In genomic region chr2:163737563-163737962, GRCh38 we compare ENCODE assay signal across 25 cellular contexts. TPM values are rescaled to one million over a fixed set of nuclear protein-coding genes. Genes with fewer than 3 reads are reported as not detected.
DNase-seq lines count a peak whose midpoint lies in the region; FAIRE-seq and TF ChIP-seq lines count a peak whose summit lies in the region.
"Had no signal": no experiment of that assay in that cellular context is flagged by ENCODE, and none has a peak within 500 bp of the region (broad histone marks: within the 10 kb centered on the region; RNA-seq: fewer than 3 reads in every experiment).

No MANE protein-coding gene starts in this region.

- peak overlapping the region; percentile 92 for H3K4me3 ChIP-seq in HUES64 (ENCODE audit: low read length)
- peak overlapping the region in 3 of 4 experiments; percentile 73 to 99 (median 87); a peak in 3 of 8 replicates for H3K4me3 ChIP-seq in H1 (ENCODE audit: extremely low read depth in 1 of 4, insufficient read depth in 2 of 4, low read depth in 3 of 4, low read length in 4 of 4)
- peak overlapping the region in 13 of 59 donors; percentile 60 to 88 (median 81) for H3K4me3 ChIP-seq in dorsolateral prefrontal cortex
- H3K4me3 ChIP-seq: BLaER1, GM12878 had no signal

- H3K27ac Mint-ChIP-seq in Calu3 (ENCODE audit: unreplicated experiment): no peak overlapping the region
- peak overlapping the region; percentile 86 to 92 (median 88) for H3K27ac Mint-ChIP-seq in nephron
- H3K27ac Mint-ChIP-seq: activated CD4-positive, alpha-beta T cell treated with anti-CD3 and anti-CD28 coated beads, Interleukin-2, amount 10 ng/mL, durations not matched to agents 7 days and 5 days; activated T-cell treated with anti-CD3 and anti-CD28 coated beads, Interleukin-2, amount 50 U/mL, for 72 hours; HFFc6; naive thymus-derived CD4-positive, alpha-beta T cell; T-helper 2 cell treated with Interferon-gamma antibody and Interleukin-4, amounts not matched to agents 5 μg/mL and 100 μg/mL, for 36 hours had no signal

- no peak overlapping the region for H3K18ac ChIP-seq in H1 (ENCODE audit: extremely low read depth, low read length)

- H4K5ac ChIP-seq in H1 (ENCODE audit: insufficient read length, low read depth, low read length): no peak overlapping the region

- H3K27me3 ChIP-seq in HUES64 (ENCODE audit: insufficient read depth, low read length) (no peaks in the 10 kb centered on the region), H1 (replicated peaks in 1 of 4; ENCODE audit: control insufficient read depth in 3 of 4, extremely low read depth in 1 of 4, insufficient read depth in 3 of 4, low read length in 3 of 4) (no peaks in the 10 kb centered on the region), dorsolateral prefrontal cortex (peaks cover 0 to 5% (median 0%) of the 10 kb centered on the region in 45 donors)
- H3K27me3 ChIP-seq: BLaER1, testis had no signal

- BruUV-seq in Calu3 (replicated peaks; lab: Mats Ljungman, UMichigan): no TSS peak

- H3K4me3 Mint-ChIP-seq in Calu3 (ENCODE audit: low read depth, unreplicated experiment) (peak overlapping the region; percentile 87), nephron (peak overlapping the region; percentile 84 to 86 (median 86))
- H3K4me3 Mint-ChIP-seq: activated CD4-positive, alpha-beta T cell treated with anti-CD3 and anti-CD28 coated beads, Interleukin-2, amount 10 ng/mL, durations not matched to agents 7 days and 5 days; activated T-cell treated with anti-CD3 and anti-CD28 coated beads, Interleukin-2, amount 50 U/mL, for 72 hours; naive thymus-derived CD4-positive, alpha-beta T cell; T-helper 2 cell treated with Interferon-gamma antibody and Interleukin-4, amounts not matched to agents 5 μg/mL and 100 μg/mL, for 36 hours had no signal

- no peak overlapping the region for H3K23ac ChIP-seq in H1 (ENCODE audit: insufficient read length)

- H3K4me2 ChIP-seq in H1 (ENCODE audit: insufficient read depth in 1 of 2, low read depth in 2 of 2, low read length in 2 of 2): peak overlapping the region; percentile 87 to 95
- H3K4me2 ChIP-seq: BLaER1 had no signal

- no peak overlapping the region; the same call in 1 of the 2 replicates for H3K9ac ChIP-seq in HUES64 (ENCODE audit: low read depth, low read length)
- H3K9ac ChIP-seq in H1 (replicated peaks in 1 of 4; ENCODE audit: extremely low read depth in 1 of 4, low read depth in 3 of 4, low read length in 3 of 4): no peak overlapping the region
- H3K9ac ChIP-seq: BLaER1 had no signal

- peak overlapping the region; percentile 94; the same call in 1 of the 2 replicates for H2AFZ ChIP-seq in H1 (ENCODE audit: low read length)

- intact Hi-C loops in Calu3 (cut with micrococcal nuclease; ENCODE audit: unreplicated experiment): loop anchor here (10.0 kb wide), 2 partner anchors 133 to 543 kb away; no protein-coding TSS in a partner anchor
- intact Hi-C loops in dorsolateral prefrontal cortex (cut with DNase I): loop anchor here (5.0 to 10.0 kb wide), 6 partner anchors 125 to 390 kb away; no protein-coding TSS in a partner anchor

- H2BK120ac ChIP-seq in H1 (replicated peaks; ENCODE audit: low read depth, low read length): no peak overlapping the region

- peaks cover 0 to 1% of the 10 kb centered on the region in 2 experiments for H4K20me1 ChIP-seq in H1 (replicated peaks in 1 of 2; ENCODE audit: control insufficient read depth in 1 of 2, insufficient read depth in 2 of 2, low read length in 2 of 2)
- H4K20me1 ChIP-seq: BLaER1 had no signal

- H2BK20ac ChIP-seq in H1 (ENCODE audit: low read length): no peak overlapping the region

- CTCF ChIA-PET in Calu3 (lab: Charles Lee): interaction anchor here (0.5 to 0.7 kb wide), 2 partner anchors 14 to 275 kb away, joined by 3 to 7 read pairs; no protein-coding TSS in a partner anchor
- CTCF ChIA-PET in H1 (lab: Charles Lee; ENCODE audit: partially characterized antibody): interaction anchor here (0.6 to 1.2 kb wide), 4 partner anchors 9 to 323 kb away, joined by 3 to 5 read pairs (median 4); no protein-coding TSS in a partner anchor

- peaks cover 7% of the 10 kb centered on the region for H3K23me2 ChIP-seq in H1 (ENCODE audit: low read depth, low read length)

- no peaks in the 10 kb centered on the region for H3K79me1 ChIP-seq in H1 (ENCODE audit: low read depth, low read length)

- H4K8ac ChIP-seq in H1 (ENCODE audit: extremely low read depth, insufficient read depth, low read length): no peak overlapping the region

- no peak for TF ChIP-seq POLR2A in H1 (IDR thresholded peaks at IDR 0.05; ENCODE audit: control extremely low read depth in 1 of 2, low read depth in 2 of 2, low read length in 2 of 2)

- no peak overlapping the region for H3K56ac ChIP-seq in H1 (replicated peaks; ENCODE audit: insufficient read length, low read depth, low read length)

- no peak for TF ChIP-seq EP300 in H1 (IDR thresholded peaks at IDR 0.05; ENCODE audit: borderline replicate concordance in 1 of 2, low read depth in 2 of 2, low read length in 2 of 2)

- no peak overlapping the region for H2BK5ac ChIP-seq in H1 (ENCODE audit: low read depth, low read length)

- DNase-seq in Calu3: no peak
- DNase-seq in H1 (ENCODE audit: low read depth in 1 of 2, low spot score in 2 of 2): no peak
- no peak for DNase-seq in dorsolateral prefrontal cortex
- no peak for DNase-seq in NCI-H2196 treated with DMSO at 0.1 percent for 48 hours (lab: John Stamatoyannopoulos, UW; ENCODE audit: unreplicated experiment)
- DNase-seq in NCI-H1092 (lab: John Stamatoyannopoulos, UW): no peak
- no peak for DNase-seq in activated T-cell treated with anti-CD3 and anti-CD28 coated beads, Interleukin-2, amount 50 U/mL, for 1 hour
- DNase-seq: activated CD4-positive, alpha-beta T cell treated with anti-CD3 and anti-CD28 coated beads, Interleukin-2, amount 10 ng/mL, durations not matched to agents 7 days and 5 days; activated naive CD4-positive, alpha-beta T cell treated with Interleukin-2 at 50 U/mL for 16 hours; activated T-cell treated with anti-CD3 and anti-CD28 coated beads, Interleukin-2, amount 50 U/mL, for 72 hours; Caco-2; cortex of kidney; DND-41; HFFc6; KG1; naive thymus-derived CD4-positive, alpha-beta T cell; NCI-H146; stimulated activated naive CD4-positive, alpha-beta T cell treated with Interleukin-2 at 50 U/mL for 16 hours had no signal

- WGBS in HUES64: 64% methylated on average over 2 of the region's 2 CpGs
- WGBS in H1 (ENCODE audit: extremely low coverage in 1 of 2, insufficient coverage in 1 of 2, insufficient read length in 1 of 2, insufficient replicate concordance in 2 of 2, low coverage in 1 of 2, low lambda C conversion rate in 2 of 2, missing lambda C conversion rate in 1 of 2), 2 experiments: 61% methylated on average over 2 of the region's 2 CpGs; no CpG with 5 or more reads in 1 of the 2 experiments

- H3K27ac ChIP-seq in HUES64 (ENCODE audit: low read depth, low read length) (no peak overlapping the region), H1 (ENCODE audit: low read depth, low read length) (no peak overlapping the region), dorsolateral prefrontal cortex (peak overlapping the region in 28 of 59 donors; percentile 30 to 94 (median 90))
- H3K27ac ChIP-seq: BLaER1, VCaP had no signal

- no peak overlapping the region for H3K14ac ChIP-seq in H1 (ENCODE audit: insufficient read length)

- POLR2A ChIA-PET in H1 (lab: Charles Lee; ENCODE audit: partially characterized antibody): interaction anchor here (0.6 to 1.5 kb wide), 8 partner anchors 8 to 136 kb away, joined by 3 read pairs; no protein-coding TSS in a partner anchor

- H2BK12ac ChIP-seq in H1 (ENCODE audit: low read depth, low read length): no peak overlapping the region

- H3K4ac ChIP-seq in H1 (replicated peaks; ENCODE audit: insufficient read length, low read depth, low read length): no peak overlapping the region

- FAIRE-seq in H1 (lab: Jason Lieb, UNC): no peak
- FAIRE-seq: GM12878 had no signal

- H3K36me3 Mint-ChIP-seq in Calu3 (ENCODE audit: insufficient read depth, unreplicated experiment) (peaks cover 42% of the 10 kb centered on the region), nephron (ENCODE audit: low read depth) (no peaks in the 10 kb centered on the region)

- peaks cover 28% of the 10 kb centered on the region for H3K4me1 ChIP-seq in HUES64 (ENCODE audit: insufficient read depth, low read length)
- H3K4me1 ChIP-seq in H1 (replicated peaks in 1 of 4; ENCODE audit: control insufficient read depth in 3 of 4, insufficient read depth in 4 of 4, low read length in 3 of 4): peaks cover 0 to 7% (median 1%) of the 10 kb centered on the region in 4 experiments; a peak in 3 of 7 replicates
- H3K4me1 ChIP-seq: BLaER1, Caco-2, testis had no signal

- H4K91ac ChIP-seq in H1 (replicated peaks; ENCODE audit: insufficient read length, low read length): no peak overlapping the region

- peaks cover 0 to 30% of the 10 kb centered on the region in 2 experiments; a peak in 2 of 4 replicates for H3K79me2 ChIP-seq in H1 (ENCODE audit: control insufficient read depth in 1 of 2, insufficient read depth in 2 of 2, low read length in 2 of 2)
- H3K79me2 ChIP-seq: parathyroid adenoma had no signal

- H2BK15ac ChIP-seq in H1 (ENCODE audit: low read length): no peak overlapping the region

- H3K27me3 Mint-ChIP-seq in Calu3 (ENCODE audit: unreplicated experiment): no peaks in the 10 kb centered on the region
- H3K27me3 Mint-ChIP-seq in nephron (ENCODE audit: low read depth): peaks cover 28% of the 10 kb centered on the region

- no peaks in the 10 kb centered on the region for H3K9me3 Mint-ChIP-seq in Calu3 (ENCODE audit: low read depth, unreplicated experiment)
- H3K9me3 Mint-ChIP-seq in nephron: no peaks in the 10 kb centered on the region
- H3K9me3 Mint-ChIP-seq: activated CD4-positive, alpha-beta T cell treated with anti-CD3 and anti-CD28 coated beads, Interleukin-2, amount 10 ng/mL, durations not matched to agents 7 days and 5 days; HFFc6; T-helper 2 cell treated with Interferon-gamma antibody and Interleukin-4, amounts not matched to agents 5 μg/mL and 100 μg/mL, for 36 hours had no signal

- H3K9me3 ChIP-seq in HUES64 (ENCODE audit: insufficient read depth, low read depth, low read length) (no peaks in the 10 kb centered on the region), H1 (ENCODE audit: insufficient read depth in 2 of 2, low read depth in 1 of 2, low read length in 1 of 2) (no peaks in the 10 kb centered on the region)
- H3K9me3 ChIP-seq: Caco-2, testis had no signal

- TF ChIP-seq CTCF in Calu3 (IDR thresholded peaks at IDR 0.05; ENCODE audit: unreplicated experiment): no peak
- no peak for TF ChIP-seq CTCF in H1 (IDR thresholded peaks at IDR 0.05; ENCODE audit: control extremely low read depth in 1 of 3, insufficient read depth in 1 of 3, low read depth in 1 of 3, low read length in 3 of 3)
- TF ChIP-seq CTCF in nephron (IDR thresholded peaks at IDR 0.05; ENCODE audit: unreplicated experiment in 3 of 3): no peak
- no peak for TF ChIP-seq CTCF in dorsolateral prefrontal cortex (IDR thresholded peaks at IDR 0.05 in 54 of 56, conservative IDR thresholded peaks at IDR 0.05 in 2 of 56; ENCODE audit: low read depth in 1 of 56, partially characterized antibody in 56 of 56)

- no peak overlapping the region for H2AK5ac ChIP-seq in H1 (ENCODE audit: low read depth, low read length)

- H3K4me1 Mint-ChIP-seq in Calu3 (ENCODE audit: low read depth, unreplicated experiment) (peaks cover 6% of the 10 kb centered on the region), nephron (peaks cover 13% of the 10 kb centered on the region)

- no peak for TF ChIP-seq RAD21 in H1 (IDR thresholded peaks at IDR 0.05 in 1 of 2, conservative IDR thresholded peaks at IDR 0.05 in 1 of 2; ENCODE audit: low read depth in 2 of 2, low read length in 2 of 2)

- no peaks in the 10 kb centered on the region for H3K36me3 ChIP-seq in HUES64 (ENCODE audit: insufficient read depth, low read length)
- no peaks in the 10 kb centered on the region for H3K36me3 ChIP-seq in H1 (ENCODE audit: control insufficient read depth in 2 of 4, insufficient read depth in 4 of 4, low read length in 3 of 4)
- H3K36me3 ChIP-seq: BLaER1 had no signal

RNA-seq across cellular contexts. Expression of gene FIGN, which starts 1.8 kb away (rescaled TPM):
- total RNA-seq in Calu3 (2022) (8.4 and 9.1 TPM in 2 replicates), dorsolateral prefrontal cortex (10 to 100 TPM in 119 of 120 experiments, 1 to 10 TPM in 1; 8.8 to 29.6 (median 19.1) TPM)
- 10.1 TPM for polyA plus RNA-seq in HUES64 (2013, experiment 1 of 2)
- polyA plus RNA-seq in HUES64 (2013, experiment 2 of 2): 10.8 TPM
- total RNA-seq in H1 (2021; fragmentation: NEBNext Ultra II Directional; extraction: Animal tissue kit (Norgen Biotek cat#: 25700)): 21.5 and 22.8 TPM in 2 replicates
- polyA plus RNA-seq in H1 (2011; rRNA removed): 5.0 and 6.0 TPM in 2 replicates
- 5.5 TPM for polyA plus RNA-seq in H1 (2011; cell fraction: cytosol; rRNA removed)
- polyA plus RNA-seq in H1 (2011; cell fraction: nucleus; rRNA removed): 11.5 TPM
- 5.0 to 10.1 TPM (median 7.2 TPM) in 4 replicates for polyA plus RNA-seq in H1 (2012, experiment 1 of 2)
- 0.42 TPM for polyA plus RNA-seq in H1 (2012, experiment 2 of 2)
- 6.6 TPM for polyA plus RNA-seq in H1 (2013, experiment 1 of 2)
- polyA plus RNA-seq in H1 (2013, experiment 2 of 2): 6.6 TPM
- polyA minus RNA-seq in H1 (2011; rRNA and poly(A)+ RNA removed): 17.7 and 19.0 TPM in 2 replicates
- 10.5 TPM for polyA minus RNA-seq in H1 (2011; cell fraction: cytosol; rRNA and poly(A)+ RNA removed)
- polyA minus RNA-seq in H1 (2011; cell fraction: nucleus; rRNA and poly(A)+ RNA removed): 25.1 TPM
- total RNA-seq: activated CD4-positive, alpha-beta T cell treated with anti-CD3 and anti-CD28 coated beads, Interleukin-2, amount 10 ng/mL, durations not matched to agents 7 days and 5 days; activated T-cell treated with anti-CD3 and anti-CD28 coated beads, Interleukin-2, amount 50 U/mL, for 72 hours; Caco-2 had no signal
- polyA plus RNA-seq: naive thymus-derived CD4-positive, alpha-beta T cell had no signal
